Comparison of ENCODE assay signal across 1 cellular context in genomic region chr9:77375956-77376532, GRCh38.
TF ChIP-seq lines count a peak whose summit lies in the region.

No MANE protein-coding gene starts in this region.

TF ChIP-seq in GM23338, 12 proteins besides CTCF, POLR2A, EP300 and RAD21 (continued from another document):
- TF ChIP-seq REST (IDR thresholded peaks at IDR 0.05; ENCODE audit: unreplicated experiment) (no peak), NANOG (IDR thresholded peaks at IDR 0.05; ENCODE audit: borderline replicate concordance) (no peak)
